In the genomic region with DNA sequence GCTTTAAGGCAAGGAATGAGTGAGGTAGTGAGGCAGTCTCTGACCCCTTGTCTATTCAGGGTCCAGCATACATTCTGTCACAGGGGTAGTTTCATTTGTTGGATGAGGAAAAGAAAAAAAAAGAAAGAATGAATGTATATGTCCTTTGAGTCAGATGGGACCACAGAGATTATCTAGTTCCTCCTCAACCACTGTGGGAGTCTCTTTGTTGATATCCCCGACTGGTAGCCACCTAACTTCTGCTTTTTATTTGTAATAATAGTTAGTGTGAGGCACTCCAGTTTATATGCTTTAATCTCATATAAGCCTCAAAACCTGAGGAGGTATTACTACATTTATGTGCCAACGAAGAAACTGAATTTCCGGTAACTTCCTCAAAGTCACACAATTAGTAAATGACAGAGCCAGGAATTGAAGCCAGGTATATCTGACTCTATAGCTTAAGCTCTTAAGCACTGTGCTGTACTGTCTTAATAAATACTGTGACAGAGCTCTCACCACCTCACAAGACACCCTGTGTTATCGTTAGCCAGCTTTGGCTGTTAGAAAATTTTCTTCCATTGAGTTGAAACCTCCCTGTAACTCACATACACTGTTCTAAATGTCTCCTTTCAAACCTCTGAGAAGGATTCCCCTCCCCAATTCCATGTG, we compare ENCODE assay signal across 19 cellular contexts.
"Had no signal": no experiment of that assay in that cellular context is flagged by ENCODE, and none has a peak within 500 bp of the region (broad histone marks: within the 10 kb centered on the region; RNA-seq: fewer than 3 reads in every experiment).

No MANE protein-coding gene starts in this region.

- H3K9me3 Mint-ChIP-seq: activated naive CD8-positive, alpha-beta T cell treated with anti-CD3 and anti-CD28 coated beads, Interleukin-2, amount 10 ng/mL, durations not matched to agents 7 days and 5 days; activated T-cell treated with anti-CD3 and anti-CD28 coated beads, Interleukin-2, amount 50 U/mL, for 24 hours; endodermal cell; natural killer cell treated with Interleukin-12 subunit alpha and Interleukin-12 subunit beta and Interleukin-15 and Interleukin-18, amount 100 ng/mL, for 72 hours; type B pancreatic cell had no signal

- H3K36me3 ChIP-seq: breast epithelium had no signal

- H3K27me3 Mint-ChIP-seq: activated naive CD8-positive, alpha-beta T cell treated with anti-CD3 and anti-CD28 coated beads, Interleukin-2, amount 10 ng/mL, durations not matched to agents 7 days and 5 days; activated T-cell treated with anti-CD3 and anti-CD28 coated beads, Interleukin-2, amount 50 U/mL, for 24 hours; natural killer cell treated with Interleukin-12 subunit alpha and Interleukin-12 subunit beta and Interleukin-15 and Interleukin-18, amount 100 ng/mL, for 72 hours had no signal

- H3K27me3 ChIP-seq: breast epithelium, spleen had no signal

- ATAC-seq: activated CD8-positive, alpha-beta memory T cell treated with anti-CD3 and anti-CD28 coated beads, Interleukin-2, amount 10 ng/mL, durations not matched to agents 7 days and 5 days; natural killer cell treated with Interleukin-12 subunit alpha and Interleukin-12 subunit beta and Interleukin-15 and Interleukin-18, amount 100 ng/mL, for 72 hours; sciatic nerve had no signal

- H3K4me1 Mint-ChIP-seq: activated CD8-positive, alpha-beta memory T cell treated with anti-CD3 and anti-CD28 coated beads, Interleukin-2, amount 10 ng/mL, durations not matched to agents 7 days and 5 days; activated naive CD8-positive, alpha-beta T cell treated with anti-CD3 and anti-CD28 coated beads, Interleukin-2, amount 10 ng/mL, durations not matched to agents 7 days and 5 days; endodermal cell had no signal

- H3K4me1 ChIP-seq: breast epithelium had no signal

- H3K36me3 Mint-ChIP-seq: activated CD8-positive, alpha-beta memory T cell treated with anti-CD3 and anti-CD28 coated beads, Interleukin-2, amount 10 ng/mL, durations not matched to agents 7 days and 5 days; natural killer cell treated with Interleukin-12 subunit alpha and Interleukin-12 subunit beta and Interleukin-15 and Interleukin-18, amount 100 ng/mL, for 72 hours; type B pancreatic cell had no signal

- DNase-seq: activated CD4-positive, alpha-beta T cell treated with anti-CD3 and anti-CD28 coated beads, Interleukin-2, amount 50 U/mL, for 48 hours; activated CD4-positive, CD25-positive, alpha-beta regulatory T cell treated with anti-CD3 and anti-CD28 coated beads, Interleukin-2, amount 50 U/mL, for 72 hours; activated CD8-positive, alpha-beta memory T cell treated with anti-CD3 and anti-CD28 coated beads, Interleukin-2, amount 10 ng/mL, durations not matched to agents 7 days and 5 days; activated gamma-delta T cell; activated naive CD8-positive, alpha-beta T cell treated with anti-CD3 and anti-CD28 coated beads, Interleukin-2, amount 10 ng/mL, durations not matched to agents 7 days and 5 days; activated T-cell treated with anti-CD3 and anti-CD28 coated beads, Interleukin-2, amount 50 U/mL, for 24 hours; aorta; endodermal cell; erythroblast; hypothalamus; occipital lobe; spleen; stimulated activated CD4-positive, alpha-beta T cell treated with anti-CD3 and anti-CD28 coated beads, Interleukin-1b, Interleukin-23, amount 100 ng/mL, for 48 hours; stimulated activated naive CD4-positive, alpha-beta T cell treated with Interleukin-2 at 50 U/mL for 16 hours had no signal

- H3K4me3 Mint-ChIP-seq: activated CD8-positive, alpha-beta memory T cell treated with anti-CD3 and anti-CD28 coated beads, Interleukin-2, amount 10 ng/mL, durations not matched to agents 7 days and 5 days; activated naive CD8-positive, alpha-beta T cell treated with anti-CD3 and anti-CD28 coated beads, Interleukin-2, amount 10 ng/mL, durations not matched to agents 7 days and 5 days; activated T-cell treated with anti-CD3 and anti-CD28 coated beads, Interleukin-2, amount 50 U/mL, for 24 hours; endodermal cell; natural killer cell treated with Interleukin-12 subunit alpha and Interleukin-12 subunit beta and Interleukin-15 and Interleukin-18, amount 100 ng/mL, for 72 hours; type B pancreatic cell had no signal

- H3K27ac Mint-ChIP-seq: activated CD8-positive, alpha-beta memory T cell treated with anti-CD3 and anti-CD28 coated beads, Interleukin-2, amount 10 ng/mL, durations not matched to agents 7 days and 5 days; activated naive CD8-positive, alpha-beta T cell treated with anti-CD3 and anti-CD28 coated beads, Interleukin-2, amount 10 ng/mL, durations not matched to agents 7 days and 5 days; activated T-cell treated with anti-CD3 and anti-CD28 coated beads, Interleukin-2, amount 50 U/mL, for 24 hours; endodermal cell; natural killer cell treated with Interleukin-12 subunit alpha and Interleukin-12 subunit beta and Interleukin-15 and Interleukin-18, amount 100 ng/mL, for 72 hours; type B pancreatic cell had no signal

- H3K9me3 ChIP-seq: breast epithelium, spleen had no signal

- H3K4me3 ChIP-seq: breast epithelium, lung, spleen had no signal

- H3K27ac ChIP-seq: breast epithelium, spleen had no signal
